In genomic region chr3:181311186-181311585, GRCh38 we compare ENCODE assay signal across 16 cellular contexts.
"Had no signal": no experiment of that assay in that cellular context is flagged by ENCODE, and none has a peak within 500 bp of the region (broad histone marks: within the 10 kb centered on the region; RNA-seq: fewer than 3 reads in every experiment).

No MANE protein-coding gene starts in this region.

- H3K27me3 ChIP-seq: ascending aorta, gastrocnemius medialis, left lung, right lobe of liver had no signal

- H3K4me3 ChIP-seq: ascending aorta, coronary artery, gastrocnemius medialis, heart left ventricle, left lung, right lobe of liver, smooth muscle cell had no signal

- FAIRE-seq: endometrium had no signal

- DNase-seq: activated CD4-positive, alpha-beta T cell treated with anti-CD3 and anti-CD28 coated beads, Interleukin-2, amount 50 U/mL, for 1 hour; activated effector memory CD4-positive, alpha-beta T cell treated with anti-CD3 and anti-CD28 coated beads, Interleukin-2, amount 50 U/mL, for 16 hours; activated naive CD4-positive, alpha-beta T cell treated with anti-CD3 and anti-CD28 coated beads, Interleukin-2, amount 50 U/mL, for 16 hours; activated T-cell treated with anti-CD3 and anti-CD28 coated beads, Interleukin-2, amount 50 U/mL, for 72 hours; gastrocnemius medialis; heart left ventricle; left lung; right lobe of liver; stimulated activated CD4-positive, alpha-beta T cell treated with anti-CD3 and anti-CD28 coated beads, Interleukin-4, amount 100 ng/mL, for 1 hour; stimulated activated naive CD8-positive, alpha-beta T cell treated with anti-CD3 and anti-CD28 coated beads, Interleukin-15, amount 100 ng/mL, for 72 hours had no signal

- H2AFZ ChIP-seq: parathyroid adenoma had no signal

- H3K36me3 ChIP-seq: ascending aorta, gastrocnemius medialis, heart left ventricle, left lung, right lobe of liver had no signal

- H3K79me2 ChIP-seq: parathyroid adenoma had no signal

- H3K4me1 ChIP-seq: ascending aorta, gastrocnemius medialis, heart left ventricle, left lung, parathyroid adenoma, right lobe of liver had no signal

- H3K9me3 ChIP-seq: ascending aorta, gastrocnemius medialis, left lung, right lobe of liver had no signal

- ATAC-seq: activated T-cell treated with anti-CD3 and anti-CD28 coated beads, Interleukin-2, amount 50 U/mL, for 72 hours; gastrocnemius medialis; heart left ventricle; left lung; natural killer cell treated with Interleukin-12 subunit alpha and Interleukin-12 subunit beta and Interleukin-15 and Interleukin-18, amount 100 ng/mL, for 72 hours; right lobe of liver; stimulated activated naive CD8-positive, alpha-beta T cell treated with anti-CD3 and anti-CD28 coated beads, Interleukin-15, amount 100 ng/mL, for 72 hours had no signal

- H3K9ac ChIP-seq: parathyroid adenoma had no signal

- H3K27ac ChIP-seq: ascending aorta, coronary artery, gastrocnemius medialis, heart left ventricle, left lung, parathyroid adenoma, right lobe of liver had no signal

- H3K4me2 ChIP-seq: smooth muscle cell had no signal
